ENCODE assay signal across 15 cellular contexts in genomic region chr5:132815454-132815853, GRCh38. TPM values are rescaled to one million over a fixed set of nuclear protein-coding genes. Genes with fewer than 3 reads are reported as not detected.
DNase-seq lines count a peak whose midpoint lies in the region; ATAC-seq and TF ChIP-seq lines count a peak whose summit lies in the region.
"Had no signal": no experiment of that assay in that cellular context is flagged by ENCODE, and none has a peak within 500 bp of the region (broad histone marks: within the 10 kb centered on the region; RNA-seq: fewer than 3 reads in every experiment).

No MANE protein-coding gene starts in this region.

- no peak for ATAC-seq in HG02973 (IDR thresholded peaks at IDR 0.05; ENCODE audit: unreplicated experiment)
- ATAC-seq in HG02938 (IDR thresholded peaks at IDR 0.05; ENCODE audit: unreplicated experiment), result no peak

- H3K4me1 ChIP-seq in adipocyte (ENCODE audit: control insufficient read depth, insufficient read depth, low read length), result peaks cover 14% of the 10 kb centered on the region
- peaks cover 3% of the 10 kb centered on the region for H3K4me1 ChIP-seq in thymus (ENCODE audit: control insufficient read depth, insufficient read depth, low read length)
- no peaks in the 10 kb centered on the region for H3K4me1 ChIP-seq in mesendoderm (ENCODE audit: control insufficient read depth, low read depth, low read length)

- H3K4me3 Mint-ChIP-seq in activated naive CD8-positive, alpha-beta T cell, result peak overlapping the region; percentile 59
- no peak overlapping the region for H3K4me3 Mint-ChIP-seq in activated naive CD8-positive, alpha-beta T cell treated with anti-CD3 and anti-CD28 coated beads for 36 hours
- peak overlapping the region; percentile 58 for H3K4me3 Mint-ChIP-seq in glutamatergic neuron (ENCODE audit: unreplicated experiment)

- H3K18ac ChIP-seq in mesendoderm (ENCODE audit: low read length), result no peak overlapping the region

- no peak overlapping the region for H2BK120ac ChIP-seq in mesendoderm (ENCODE audit: low read depth, low read length)

- no peak overlapping the region for H3K4me2 ChIP-seq in mesendoderm (ENCODE audit: low read length)

- H3K4ac ChIP-seq in mesendoderm (ENCODE audit: low read depth, low read length), result no peak overlapping the region

- TF ChIP-seq CTCF in glutamatergic neuron (IDR thresholded peaks at IDR 0.05; ENCODE audit: partially characterized antibody, unreplicated experiment), result no peak

- no peak overlapping the region for H3K27ac Mint-ChIP-seq in activated naive CD8-positive, alpha-beta T cell
- H3K27ac Mint-ChIP-seq in activated naive CD8-positive, alpha-beta T cell treated with anti-CD3 and anti-CD28 coated beads for 36 hours, result no peak overlapping the region
- no peak overlapping the region for H3K27ac Mint-ChIP-seq in glutamatergic neuron (ENCODE audit: unreplicated experiment)

- no peak overlapping the region for H2BK15ac ChIP-seq in mesendoderm (replicated peaks; ENCODE audit: low read depth)

- no peak overlapping the region for H4K5ac ChIP-seq in mesendoderm (ENCODE audit: low read length)

- no peak overlapping the region for H3K56ac ChIP-seq in mesendoderm (ENCODE audit: low read length)

- peaks cover 19% of the 10 kb centered on the region for H3K4me1 Mint-ChIP-seq in activated naive CD8-positive, alpha-beta T cell (ENCODE audit: low read depth)
- H3K4me1 Mint-ChIP-seq in activated naive CD8-positive, alpha-beta T cell treated with anti-CD3 and anti-CD28 coated beads for 36 hours, result peaks cover 20% of the 10 kb centered on the region
- peaks cover 4% of the 10 kb centered on the region for H3K4me1 Mint-ChIP-seq in glutamatergic neuron (ENCODE audit: low read depth, unreplicated experiment)

- DNase-seq in activated naive CD8-positive, alpha-beta T cell treated with anti-CD3 and anti-CD28 coated beads for 36 hours, result no peak
- DNase-seq in adipocyte (ENCODE audit: low read depth) (peak; percentile 84), glutamatergic neuron (no peak), mesendoderm (no peak)
- DNase-seq: activated CD4-positive, CD25-positive, alpha-beta regulatory T cell treated with anti-CD3 and anti-CD28 coated beads, Interleukin-2, amount 50 U/mL, for 72 hours; DMS53; mesenchymal stem cell had no signal

- no peak overlapping the region for H3K4me3 ChIP-seq in adipocyte (ENCODE audit: low read length)
- H3K4me3 ChIP-seq in thymus (ENCODE audit: low read length), result no peak overlapping the region
- no peak overlapping the region for H3K4me3 ChIP-seq in mesendoderm (ENCODE audit: low read length)
- H3K4me3 ChIP-seq: esophagus muscularis mucosa, vagina had no signal

- H3K27me3 ChIP-seq in adipocyte (replicated peaks; ENCODE audit: control insufficient read depth, insufficient read depth, low read length) (peaks cover 20% of the 10 kb centered on the region), thymus (ENCODE audit: control insufficient read depth, insufficient read depth) (peaks cover 37% of the 10 kb centered on the region), mesendoderm (ENCODE audit: insufficient read depth, low read length, poor library complexity) (peaks cover 25% of the 10 kb centered on the region)

- no peaks in the 10 kb centered on the region for H3K9me3 ChIP-seq in adipocyte (ENCODE audit: control insufficient read depth, low read length)
- peaks cover 4% of the 10 kb centered on the region for H3K9me3 ChIP-seq in thymus (ENCODE audit: control insufficient read depth)
- H3K9me3 ChIP-seq: esophagus muscularis mucosa, vagina had no signal

- H3K27me3 Mint-ChIP-seq in activated naive CD8-positive, alpha-beta T cell, result peaks cover 22% of the 10 kb centered on the region
- peaks cover 49% of the 10 kb centered on the region for H3K27me3 Mint-ChIP-seq in activated naive CD8-positive, alpha-beta T cell treated with anti-CD3 and anti-CD28 coated beads for 36 hours
- H3K27me3 Mint-ChIP-seq in glutamatergic neuron (ENCODE audit: unreplicated experiment), result peaks cover 15% of the 10 kb centered on the region

- H3K27ac ChIP-seq in thymus (ENCODE audit: low read depth) (peak overlapping the region; percentile 18), mesendoderm (ENCODE audit: low read depth, low read length) (no peak overlapping the region)
- H3K27ac ChIP-seq: esophagus muscularis mucosa, vagina had no signal

- no peak overlapping the region for H4K8ac ChIP-seq in mesendoderm (ENCODE audit: low read depth, low read length)

- H3K79me1 ChIP-seq in mesendoderm (ENCODE audit: low read length), result no peaks in the 10 kb centered on the region

- H3K36me3 Mint-ChIP-seq in activated naive CD8-positive, alpha-beta T cell, result no peaks in the 10 kb centered on the region
- H3K36me3 Mint-ChIP-seq in activated naive CD8-positive, alpha-beta T cell treated with anti-CD3 and anti-CD28 coated beads for 36 hours, result no peaks in the 10 kb centered on the region
- peaks cover 10% of the 10 kb centered on the region for H3K36me3 Mint-ChIP-seq in glutamatergic neuron (ENCODE audit: unreplicated experiment)

- H3K9me3 Mint-ChIP-seq in activated naive CD8-positive, alpha-beta T cell (ENCODE audit: low read depth), result no peaks in the 10 kb centered on the region
- no peaks in the 10 kb centered on the region for H3K9me3 Mint-ChIP-seq in activated naive CD8-positive, alpha-beta T cell treated with anti-CD3 and anti-CD28 coated beads for 36 hours
- H3K9me3 Mint-ChIP-seq in glutamatergic neuron (ENCODE audit: unreplicated experiment), result peaks cover 8% of the 10 kb centered on the region

- H3K23ac ChIP-seq in mesendoderm (ENCODE audit: low read length), result no peak overlapping the region

- no peak overlapping the region for H2BK5ac ChIP-seq in mesendoderm (ENCODE audit: low read length)

- H3K9ac ChIP-seq in adipocyte (ENCODE audit: low read length), result no peak overlapping the region
- no peak overlapping the region for H3K9ac ChIP-seq in mesendoderm (ENCODE audit: low read length)

- 99% methylated on average over 1 of the region's 1 CpG for whole genome bisulfite sequencing in thymus
- no CpG with 5 or more reads among the region's 1 CpG for WGBS in mesendoderm (ENCODE audit: extremely low coverage, insufficient coverage, low lambda C conversion rate)

- no peaks in the 10 kb centered on the region for H3K36me3 ChIP-seq in adipocyte (ENCODE audit: control insufficient read depth, insufficient read depth, low read length, severe bottlenecking)
- H3K36me3 ChIP-seq in thymus (ENCODE audit: control insufficient read depth, insufficient read depth), result no peaks in the 10 kb centered on the region
- no peaks in the 10 kb centered on the region for H3K36me3 ChIP-seq in mesendoderm (ENCODE audit: control insufficient read depth, insufficient read depth, low read length)
- H3K36me3 ChIP-seq: esophagus muscularis mucosa, vagina had no signal

- H2AK5ac ChIP-seq in mesendoderm (ENCODE audit: low read length), result no peak overlapping the region

- no peaks in the 10 kb centered on the region for H3K79me2 ChIP-seq in mesendoderm (ENCODE audit: control insufficient read depth, insufficient read depth, low read length)

RNA-seq across cellular contexts. Expression of gene SOWAHA, which starts 2.4 kb away (rescaled TPM):
- under 1 TPM in 1 of 2 experiments, not detected in 1; 0.06 TPM for total RNA-seq in activated naive CD8-positive, alpha-beta T cell treated with anti-CD3 and anti-CD28 coated beads for 36 hours
- total RNA-seq in glutamatergic neuron (ENCODE audit: unreplicated experiment), result 0.12 TPM
- polyA plus RNA-seq in thymus, result 4.3 TPM
- 0.04 TPM for polyA plus RNA-seq in mesendoderm (2013, experiment 1 of 2)
- 0.01 TPM for polyA plus RNA-seq in mesendoderm (2013, experiment 2 of 2)
- total RNA-seq: bronchial epithelial cell, vagina had no signal
- polyA plus RNA-seq: AG04450 had no signal

RNA-seq across cellular contexts. Expression of gene SHROOM1, which starts 15.0 kb away (rescaled TPM):
- 1 to 10 TPM; 1.8 to 2.3 TPM for total RNA-seq in activated naive CD8-positive, alpha-beta T cell treated with anti-CD3 and anti-CD28 coated beads for 36 hours
- 5.1 TPM for total RNA-seq in glutamatergic neuron (ENCODE audit: unreplicated experiment)
- polyA plus RNA-seq in thymus, result 6.2 TPM
- polyA plus RNA-seq in mesendoderm (2013, experiment 1 of 2), result 1.6 TPM
- polyA plus RNA-seq in mesendoderm (2013, experiment 2 of 2), result 1.8 TPM

RNA-seq across cellular contexts. Expression of gene SEPTIN8, which starts 38.4 kb away (rescaled TPM):
- total RNA-seq in activated naive CD8-positive, alpha-beta T cell treated with anti-CD3 and anti-CD28 coated beads for 36 hours, result 10 to 100 TPM; 21.2 to 22.2 TPM
- total RNA-seq in glutamatergic neuron (ENCODE audit: unreplicated experiment), result 26.9 TPM
- 13.8 TPM for polyA plus RNA-seq in thymus
- polyA plus RNA-seq in mesendoderm (2013, experiment 1 of 2), result 13.7 TPM
- polyA plus RNA-seq in mesendoderm (2013, experiment 2 of 2), result 14.3 TPM

RNA-seq across cellular contexts. Expression of gene GDF9, which starts 50.8 kb away (rescaled TPM):
- total RNA-seq in activated naive CD8-positive, alpha-beta T cell treated with anti-CD3 and anti-CD28 coated beads for 36 hours, result under 1 TPM; 0.26 to 0.29 TPM
- 0.69 TPM for total RNA-seq in glutamatergic neuron (ENCODE audit: unreplicated experiment)
- 2.5 TPM for polyA plus RNA-seq in thymus
- 0.14 TPM for polyA plus RNA-seq in mesendoderm (2013, experiment 1 of 2)
- 0.10 TPM for polyA plus RNA-seq in mesendoderm (2013, experiment 2 of 2)
- total RNA-seq: vagina had no signal

RNA-seq across cellular contexts. Expression of gene UQCRQ, which starts 51.0 kb away (rescaled TPM):
- total RNA-seq in activated naive CD8-positive, alpha-beta T cell treated with anti-CD3 and anti-CD28 coated beads for 36 hours, result 100 to 1,000 TPM; 652 to 654 TPM
- total RNA-seq in glutamatergic neuron (ENCODE audit: unreplicated experiment), result 163 TPM
- polyA plus RNA-seq in thymus, result 232 TPM
- 559 TPM for polyA plus RNA-seq in mesendoderm (2013, experiment 1 of 2)
- 561 TPM for polyA plus RNA-seq in mesendoderm (2013, experiment 2 of 2)
